In genomic region chr14:81826080-81826479, GRCh38 we compare ENCODE assay signal across 23 cellular contexts.
"Had no signal": no experiment of that assay in that cellular context is flagged by ENCODE, and none has a peak within 500 bp of the region (broad histone marks: within the 10 kb centered on the region; RNA-seq: fewer than 3 reads in every experiment).

No MANE protein-coding gene starts in this region.

- H3K4me2 ChIP-seq: hepatocyte had no signal

- H2AFZ ChIP-seq: hepatocyte had no signal

- H3K9me3 Mint-ChIP-seq: activated naive CD4-positive, alpha-beta T cell treated with anti-CD3 and anti-CD28 coated beads, Interleukin-2, amount 50 U/mL, for 24 hours had no signal

- H3K9me3 ChIP-seq: ovary, psoas muscle, right lobe of liver, tibial artery had no signal

- H3K4me3 Mint-ChIP-seq: activated naive CD4-positive, alpha-beta T cell treated with anti-CD3 and anti-CD28 coated beads, Interleukin-2, amount 50 U/mL, for 24 hours; natural killer cell; stimulated activated effector memory CD8-positive, alpha-beta T cell treated with anti-CD3 and anti-CD28 coated beads, Interleukin-12 subunit alpha, Interleukin-12 subunit beta, amount 100 ng/mL, for 72 hours; stimulated activated naive CD8-positive, alpha-beta T cell treated with anti-CD3 and anti-CD28 coated beads, Interleukin-15, amount 100 ng/mL, for 72 hours had no signal

- H3K27ac ChIP-seq: brain microvascular endothelial cell, hepatocyte, left ventricle myocardium inferior, neutrophil, ovary, psoas muscle, right lobe of liver, skin epidermis, tibial artery had no signal

- H3K36me3 ChIP-seq: brain microvascular endothelial cell, left ventricle myocardium inferior, neutrophil, ovary, right lobe of liver, tibial artery had no signal

- ATAC-seq: natural killer cell; psoas muscle; right lobe of liver; stimulated activated effector memory CD8-positive, alpha-beta T cell treated with anti-CD3 and anti-CD28 coated beads, Interleukin-12 subunit alpha, Interleukin-12 subunit beta, amount 100 ng/mL, for 72 hours; stimulated activated naive CD8-positive, alpha-beta T cell treated with anti-CD3 and anti-CD28 coated beads, Interleukin-15, amount 100 ng/mL, for 72 hours had no signal

- H3K4me3 ChIP-seq: hepatocyte, left ventricle myocardium inferior, ovary, psoas muscle, right lobe of liver, skin epidermis, tibial artery had no signal

- H3K27ac Mint-ChIP-seq: activated naive CD4-positive, alpha-beta T cell treated with anti-CD3 and anti-CD28 coated beads, Interleukin-2, amount 50 U/mL, for 24 hours; natural killer cell; stimulated activated effector memory CD8-positive, alpha-beta T cell treated with anti-CD3 and anti-CD28 coated beads, Interleukin-12 subunit alpha, Interleukin-12 subunit beta, amount 100 ng/mL, for 72 hours; stimulated activated naive CD8-positive, alpha-beta T cell treated with anti-CD3 and anti-CD28 coated beads, Interleukin-15, amount 100 ng/mL, for 72 hours had no signal

- DNase-seq: activated gamma-delta T cell treated with Interleukin-2 at 50 U/mL for 16 hours; activated T-cell treated with anti-CD3 and anti-CD28 coated beads, Interleukin-2, amount 50 U/mL, for 1 hour; aorta; brain microvascular endothelial cell; caudate nucleus; dermis blood vessel endothelial cell; effector CD8-positive, alpha-beta T cell; foreskin melanocyte; left ventricle myocardium inferior; mammary epithelial cell; midbrain; natural killer cell; ovary; psoas muscle; right lobe of liver; stimulated activated CD4-positive, alpha-beta T cell treated with anti-CD3 and anti-CD28 coated beads, Interleukin-2, amount 100 ng/mL, for 24 hours; stimulated activated naive CD8-positive, alpha-beta T cell treated with anti-CD3 and anti-CD28 coated beads, Interleukin-15, amount 100 ng/mL, for 72 hours; tibial artery had no signal

- H3K27me3 Mint-ChIP-seq: stimulated activated naive CD8-positive, alpha-beta T cell treated with anti-CD3 and anti-CD28 coated beads, Interleukin-15, amount 100 ng/mL, for 72 hours had no signal

- H3K79me2 ChIP-seq: hepatocyte had no signal

- H3K27me3 ChIP-seq: brain microvascular endothelial cell, hepatocyte, neutrophil, ovary, right lobe of liver, tibial artery had no signal

- H3K4me1 Mint-ChIP-seq: activated naive CD4-positive, alpha-beta T cell treated with anti-CD3 and anti-CD28 coated beads, Interleukin-2, amount 50 U/mL, for 24 hours; natural killer cell; stimulated activated effector memory CD8-positive, alpha-beta T cell treated with anti-CD3 and anti-CD28 coated beads, Interleukin-12 subunit alpha, Interleukin-12 subunit beta, amount 100 ng/mL, for 72 hours; stimulated activated naive CD8-positive, alpha-beta T cell treated with anti-CD3 and anti-CD28 coated beads, Interleukin-15, amount 100 ng/mL, for 72 hours had no signal

- H3K36me3 Mint-ChIP-seq: activated naive CD4-positive, alpha-beta T cell treated with anti-CD3 and anti-CD28 coated beads, Interleukin-2, amount 50 U/mL, for 24 hours; stimulated activated effector memory CD8-positive, alpha-beta T cell treated with anti-CD3 and anti-CD28 coated beads, Interleukin-12 subunit alpha, Interleukin-12 subunit beta, amount 100 ng/mL, for 72 hours had no signal

- H3K4me1 ChIP-seq: left ventricle myocardium inferior, psoas muscle, tibial artery had no signal
